Comparison of ENCODE assay signal across 1 cellular context in genomic region chr5:180373475-180374269, GRCh38.
TF ChIP-seq lines count a peak whose summit lies in the region.

No MANE protein-coding gene starts in this region.

TF ChIP-seq in GM23338, 12 proteins besides CTCF, POLR2A, EP300 and RAD21 (continued from another document):
- TF ChIP-seq REST (IDR thresholded peaks at IDR 0.05; ENCODE audit: unreplicated experiment) (no peak), EZH2phosphoT487 (IDR thresholded peaks at IDR 0.05; ENCODE audit: unreplicated experiment) (no peak), ZNF462 (CRISPR knock-in tag; IDR thresholded peaks at IDR 0.05) (no peak)
